19 cellular contexts compared by ENCODE assay signal in genomic region chr11:128964463-128964930, GRCh38. TPM values are rescaled to one million over a fixed set of nuclear protein-coding genes. Genes with fewer than 3 reads are reported as not detected.
A peak's percentile ranks its signal among the peaks of the same experiment; 100 is the strongest.
DNase-seq lines count a peak whose midpoint lies in the region; ATAC-seq, FAIRE-seq and TF ChIP-seq lines count a peak whose summit lies in the region.
"Had no signal": no experiment of that assay in that cellular context is flagged by ENCODE, and none has a peak within 500 bp of the region (broad histone marks: within the 10 kb centered on the region; RNA-seq: fewer than 3 reads in every experiment).

No MANE protein-coding gene starts in this region.

- no TSS peak for BruUV-seq in GM12878 (replicated peaks; lab: Mats Ljungman, UMichigan)

- CTCF ChIA-PET in activated CD4-positive, alpha-beta T cell treated with anti-CD3 and anti-CD28 coated beads for 36 hours (lab: Charles Lee) = interaction anchor here (3.6 kb wide), 1 partner anchor 80 kb away, joined by 17 read pairs; no protein-coding TSS in a partner anchor
- CTCF ChIA-PET in HEK293 (lab: Yijun Ruan, JAX) = interaction anchor here (1.1 to 18.1 kb wide), 2 partner anchors 70 to 76 kb away, joined by 3 to 556 read pairs; partner anchors contain the start of gene KCNJ5
- CTCF ChIA-PET in GM12878 (lab: Yijun Ruan, JAX) = interaction anchor here (2.1 to 20.8 kb wide), 2 partner anchors 8 to 76 kb away, joined by 8 to 480 read pairs; partner anchors contain the start of gene KCNJ5

- TF ChIP-seq CTCF in HEK293 (tag by site-specific recombination; IDR thresholded peaks at IDR 0.05) (no peak), GM12878 (IDR thresholded peaks at IDR 0.05 in 2 of 3, conservative IDR thresholded peaks at IDR 0.05 in 1 of 3; ENCODE audit: control insufficient read depth in 2 of 3, extremely low read depth in 1 of 3, insufficient read depth in 1 of 3, low read depth in 3 of 3, low read length in 3 of 3) (no peak), neural crest cell (conservative IDR thresholded peaks at IDR 0.05) (no peak)

- POLR2A ChIA-PET in activated CD4-positive, alpha-beta T cell treated with anti-CD3 and anti-CD28 coated beads for 36 hours (lab: Charles Lee) = no interaction called here
- POLR2A ChIA-PET in HEK293 (lab: Yijun Ruan, JAX) (no interaction called here), GM12878 (lab: Charles Lee) (no interaction called here)

- no peak overlapping the region for H3K4me3 Mint-ChIP-seq in activated CD4-positive, alpha-beta T cell treated with anti-CD3 and anti-CD28 coated beads for 36 hours
- H3K4me3 Mint-ChIP-seq in neural crest cell = no peak overlapping the region

- SMC1A ChIA-PET in GM12878 (lab: Charles Lee; ENCODE audit: uncharacterized antibody, unreplicated experiment) = interaction anchor here (1.2 kb wide), 1 partner anchor 59 kb away, joined by 3 read pairs; no protein-coding TSS in a partner anchor

- H3K4me2 ChIP-seq in GM12878 (ENCODE audit: control insufficient read depth, insufficient read depth) = no peak overlapping the region

- DNase-seq in activated CD4-positive, alpha-beta T cell treated with anti-CD3 and anti-CD28 coated beads for 36 hours = no peak
- DNase-seq in activated CD4-positive, alpha-beta T cell treated with anti-CD3 and anti-CD28 coated beads, Interleukin-2, amount 50 U/mL, for 4 hours = no peak
- no peak for DNase-seq in GM12878 (ENCODE audit: low read depth, low spot score)
- no peak for DNase-seq in neural crest cell (ENCODE audit: low read depth, low spot score)
- no peak for DNase-seq in NAMALWA (ENCODE audit: low spot score)
- no peak for DNase-seq in dedifferentiated amniotic fluid mesenchymal stem cell (ENCODE audit: extremely low spot score)
- DNase-seq in left cardiac atrium = no peak
- DNase-seq: activated naive CD4-positive, alpha-beta T cell treated with Interleukin-2 at 50 U/mL for 16 hours; heart left ventricle; NCI-H526; right cardiac atrium; substantia nigra had no signal

- peak overlapping the region; percentile 2; the same call in 1 of the 2 replicates for H2AFZ ChIP-seq in GM12878 (ENCODE audit: control insufficient read depth, low read depth, low read length)

- TF ChIP-seq RAD21 in GM12878 (IDR thresholded peaks at IDR 0.05; ENCODE audit: insufficient read depth, low read depth, low read length) = no peak

- H3K9me3 Mint-ChIP-seq in activated CD4-positive, alpha-beta T cell treated with anti-CD3 and anti-CD28 coated beads for 36 hours (ENCODE audit: low read depth) = peaks cover 2% of the 10 kb centered on the region
- H3K9me3 Mint-ChIP-seq in neural crest cell = no peaks in the 10 kb centered on the region

- no peak overlapping the region for H3K9ac ChIP-seq in GM12878 (ENCODE audit: control insufficient read depth, insufficient read depth, low read length)

- H3K4me1 ChIP-seq in HEK293 (ENCODE audit: control insufficient read depth, insufficient read depth, low read length) (peaks cover 11% of the 10 kb centered on the region), GM12878 (ENCODE audit: control insufficient read depth, insufficient read depth, low read length) (peaks cover 15% of the 10 kb centered on the region)

- RAD21 ChIA-PET in GM12878 (lab: Charles Lee; ENCODE audit: unreplicated experiment) = interaction anchor here (1.1 to 1.8 kb wide), 3 partner anchors 8 to 79 kb away, joined by 3 to 8 read pairs (median 7); no protein-coding TSS in a partner anchor

- H3K79me2 ChIP-seq in GM12878 (ENCODE audit: control insufficient read depth, insufficient read depth, low read length) = no peaks in the 10 kb centered on the region

- H3K36me3 ChIP-seq in HEK293 (ENCODE audit: control insufficient read depth in 2 of 2, insufficient read depth in 1 of 2, low read length in 2 of 2) (peaks cover 0 to 11% of the 10 kb centered on the region in 2 experiments; a peak in 1 of 3 replicates), GM12878 (ENCODE audit: control insufficient read depth in 2 of 2, insufficient read depth in 2 of 2, low read length in 1 of 2) (no peaks in the 10 kb centered on the region; a peak in 1 of 4 replicates)

- H3K27ac ChIP-seq in HEK293 (ENCODE audit: extremely low read depth, low read depth, low read length) (no peak overlapping the region), GM12878 (ENCODE audit: control insufficient read depth, insufficient read depth) (no peak overlapping the region)
- H3K27ac ChIP-seq: coronary artery, heart left ventricle had no signal

- peak overlapping the region; percentile 3 for H3K27ac Mint-ChIP-seq in activated CD4-positive, alpha-beta T cell treated with anti-CD3 and anti-CD28 coated beads for 36 hours
- H3K27ac Mint-ChIP-seq in neural crest cell (ENCODE audit: unreplicated experiment) = peak overlapping the region; percentile 44

- peaks cover 27% of the 10 kb centered on the region for H3K4me1 Mint-ChIP-seq in activated CD4-positive, alpha-beta T cell treated with anti-CD3 and anti-CD28 coated beads for 36 hours
- H3K4me1 Mint-ChIP-seq in neural crest cell = peaks cover 16% of the 10 kb centered on the region

- WGBS in GM12878 (ENCODE audit: insufficient coverage, insufficient replicate concordance, low lambda C conversion rate, missing lambda C conversion rate) = 49% methylated on average over 7 of the region's 7 CpGs

- 0 out of 4 replicates have a peak, but pooled peaks cover 0 to 6% of the 10 kb centered on the region in 2 experiments for H3K27me3 ChIP-seq in GM12878 (replicated peaks in 1 of 2; ENCODE audit: control insufficient read depth in 2 of 2, insufficient read depth in 2 of 2, low read length in 1 of 2)
- H3K27me3 ChIP-seq: heart left ventricle had no signal

- no peak for ATAC-seq in activated CD4-positive, alpha-beta T cell treated with anti-CD3 and anti-CD28 coated beads for 36 hours
- ATAC-seq in GM12878 (no peak), left cardiac atrium (no peak)
- ATAC-seq: esophagus mucosa, heart left ventricle, Panc1, right cardiac atrium had no signal

- H3K27me3 Mint-ChIP-seq in activated CD4-positive, alpha-beta T cell treated with anti-CD3 and anti-CD28 coated beads for 36 hours = no peaks in the 10 kb centered on the region
- no peaks in the 10 kb centered on the region for H3K27me3 Mint-ChIP-seq in neural crest cell (ENCODE audit: low read depth)

- peaks cover 2% of the 10 kb centered on the region for H3K36me3 Mint-ChIP-seq in activated CD4-positive, alpha-beta T cell treated with anti-CD3 and anti-CD28 coated beads for 36 hours (ENCODE audit: low read depth)
- H3K36me3 Mint-ChIP-seq in neural crest cell (ENCODE audit: low read depth) = no peaks in the 10 kb centered on the region

- intact Hi-C loops in activated CD4-positive, alpha-beta T cell treated with anti-CD3 and anti-CD28 coated beads for 36 hours (cut with DNase I, micrococcal nuclease) = loop anchor here in 1 of 2 experiments (10.0 kb wide), 1 partner anchor 310 kb away; no protein-coding TSS in a partner anchor
- intact Hi-C loops in GM12878 (cut with micrococcal nuclease; ENCODE audit: unreplicated experiment) (no loop called here), left cardiac atrium (cut with DNase I) (no loop called here)

- no peak for TF ChIP-seq POLR2A in GM12878 (IDR thresholded peaks at IDR 0.05; ENCODE audit: low read depth, low read length)

- H3K9me3 ChIP-seq in HEK293 (ENCODE audit: control insufficient read depth, insufficient read depth, low read depth, low read length) (no peaks in the 10 kb centered on the region), GM12878 (replicated peaks; ENCODE audit: control insufficient read depth, insufficient read depth, low read length) (no peaks in the 10 kb centered on the region)
- H3K9me3 ChIP-seq: heart left ventricle had no signal

- TF ChIP-seq EP300 in GM12878 (IDR thresholded peaks at IDR 0.05; ENCODE audit: borderline replicate concordance in 1 of 2, control insufficient read depth in 1 of 2, low read depth in 2 of 2, low read length in 2 of 2) = no peak

- in situ Hi-C loops in GM12878 (cut with MboI) = no loop called here

- no peak for FAIRE-seq in GM12878 (lab: Jason Lieb, UNC)
- FAIRE-seq: G401.6, GM12891, islet of Langerhans had no signal

- H4K20me1 ChIP-seq in GM12878 (ENCODE audit: control insufficient read depth, insufficient read depth) = no peaks in the 10 kb centered on the region

- H3K4me3 ChIP-seq in HEK293 (ENCODE audit: low read depth, low read length) = no peak overlapping the region
- H3K4me3 ChIP-seq in GM12878 = no peak overlapping the region
- H3K4me3 ChIP-seq: coronary artery, heart left ventricle had no signal

TF ChIP-seq in HEK293, 187 proteins besides CTCF, POLR2A, EP300 and RAD21 (continues in another document):
- TF ChIP-seq ZNF610 (tag by site-specific recombination; IDR thresholded peaks at IDR 0.05; ENCODE audit: borderline replicate concordance) (no peak), ZNF654 (tag by site-specific recombination; IDR thresholded peaks at IDR 0.05; ENCODE audit: low read depth) (no peak), ZNF146 (tag by site-specific recombination; IDR thresholded peaks at IDR 0.05) (no peak)

TF ChIP-seq in GM12878, 131 proteins besides CTCF, POLR2A, EP300 and RAD21:
- TF ChIP-seq SRF (IDR thresholded peaks at IDR 0.05; ENCODE audit: low read depth in 2 of 2, low read length in 2 of 2) = no peak
TF ChIP-seq in GM12878: peak in this region for 0.

RNA-seq across cellular contexts. Expression of gene TP53AIP1, which starts 21.8 kb away (rescaled TPM):
- total RNA-seq in activated CD4-positive, alpha-beta T cell treated with anti-CD3 and anti-CD28 coated beads for 36 hours = not detected
- total RNA-seq in GM12878 (2013; cell fraction: nucleolus; rRNA removed) = not detected in 2 replicates
- total RNA-seq in GM12878 (2014; rRNA removed) (not detected in 2 replicates), GM12878 (2014; rRNA removed; fragmentation: Illumina TruSeq; extraction: Trizol) (not detected in 2 replicates), GM12878 (2021) (not detected in 2 replicates), neural crest cell (0.25 TPM in 1 of 2 replicates, not detected in the other), left cardiac atrium (not detected)
- polyA plus RNA-seq in GM12878 (2011; ENCODE audit: low read depth) = not detected
- polyA plus RNA-seq in GM12878 (2011; rRNA removed) (0.01 TPM in 1 of 2 replicates, not detected in the other), GM12878 (2014; fragmentation: Illumina TruSeq; extraction: Trizol) (not detected in 2 replicates), GM12878 (2014; fragmentation: Nextera tagmentation; extraction: Ambion mirVana) (not detected), GM12878 (2014; rRNA removed) (not detected in 2 replicates), GM12878 (2016; fragmentation: Nextera tagmentation; extraction: Ambion mirVana) (not detected)
- polyA plus RNA-seq in GM12878 (2011; cell fraction: cytosol; rRNA removed) = 0.01 TPM in 1 of 2 replicates, not detected in the other
- 0.03 TPM in 1 of 2 replicates, not detected in the other for polyA plus RNA-seq in GM12878 (2011; cell fraction: nucleus; rRNA removed)
- polyA plus RNA-seq in GM12878 (2012) = not detected in 2 replicates
- polyA minus RNA-seq in GM12878 (2011; rRNA and poly(A)+ RNA removed) = not detected in 2 replicates
- not detected in 2 replicates for polyA minus RNA-seq in GM12878 (2011; cell fraction: cytosol; rRNA and poly(A)+ RNA removed)
- polyA minus RNA-seq in GM12878 (2011; cell fraction: nucleus; rRNA and poly(A)+ RNA removed) = not detected in 2 replicates
- total RNA-seq: heart left ventricle, right cardiac atrium had no signal
